ENCODE assay signal across 1 cellular context in the genomic region with DNA sequence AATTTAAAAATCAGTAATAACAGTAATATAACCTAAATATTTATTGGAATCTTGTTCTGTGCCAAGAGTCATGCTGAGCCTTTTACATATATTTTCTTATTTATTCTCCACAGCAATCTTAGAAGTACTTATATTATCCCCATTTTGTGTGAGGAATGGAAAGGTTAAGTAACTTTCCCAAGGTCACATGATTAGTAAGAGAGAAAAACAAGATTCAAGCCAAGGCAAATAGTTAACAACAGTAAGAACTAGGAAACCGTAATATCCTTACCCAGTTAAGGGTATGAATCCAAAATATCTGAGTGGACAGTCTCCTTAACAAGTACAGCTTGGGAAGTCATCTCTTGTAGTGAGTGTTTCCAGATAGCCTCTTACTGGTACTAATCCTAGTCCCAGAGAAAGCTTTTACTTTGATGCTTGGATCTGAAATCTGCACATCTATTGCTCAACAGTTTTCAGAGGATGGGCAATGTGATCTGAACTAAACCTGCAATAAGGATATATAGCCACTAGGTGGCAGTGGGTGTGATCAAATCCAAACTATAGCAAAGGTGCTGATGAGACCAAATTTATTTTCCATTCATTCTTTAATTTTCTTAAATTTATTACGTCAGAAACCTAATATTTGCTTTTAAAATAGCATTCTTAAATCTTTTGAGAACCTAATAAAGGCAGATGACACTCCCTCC.
TF ChIP-seq lines count a peak whose summit lies in the region.

No MANE protein-coding gene starts in this region.

TF ChIP-seq in GM23338, 12 proteins besides CTCF, POLR2A, EP300 and RAD21 (continued from another document):
- TF ChIP-seq, protein P1, sequence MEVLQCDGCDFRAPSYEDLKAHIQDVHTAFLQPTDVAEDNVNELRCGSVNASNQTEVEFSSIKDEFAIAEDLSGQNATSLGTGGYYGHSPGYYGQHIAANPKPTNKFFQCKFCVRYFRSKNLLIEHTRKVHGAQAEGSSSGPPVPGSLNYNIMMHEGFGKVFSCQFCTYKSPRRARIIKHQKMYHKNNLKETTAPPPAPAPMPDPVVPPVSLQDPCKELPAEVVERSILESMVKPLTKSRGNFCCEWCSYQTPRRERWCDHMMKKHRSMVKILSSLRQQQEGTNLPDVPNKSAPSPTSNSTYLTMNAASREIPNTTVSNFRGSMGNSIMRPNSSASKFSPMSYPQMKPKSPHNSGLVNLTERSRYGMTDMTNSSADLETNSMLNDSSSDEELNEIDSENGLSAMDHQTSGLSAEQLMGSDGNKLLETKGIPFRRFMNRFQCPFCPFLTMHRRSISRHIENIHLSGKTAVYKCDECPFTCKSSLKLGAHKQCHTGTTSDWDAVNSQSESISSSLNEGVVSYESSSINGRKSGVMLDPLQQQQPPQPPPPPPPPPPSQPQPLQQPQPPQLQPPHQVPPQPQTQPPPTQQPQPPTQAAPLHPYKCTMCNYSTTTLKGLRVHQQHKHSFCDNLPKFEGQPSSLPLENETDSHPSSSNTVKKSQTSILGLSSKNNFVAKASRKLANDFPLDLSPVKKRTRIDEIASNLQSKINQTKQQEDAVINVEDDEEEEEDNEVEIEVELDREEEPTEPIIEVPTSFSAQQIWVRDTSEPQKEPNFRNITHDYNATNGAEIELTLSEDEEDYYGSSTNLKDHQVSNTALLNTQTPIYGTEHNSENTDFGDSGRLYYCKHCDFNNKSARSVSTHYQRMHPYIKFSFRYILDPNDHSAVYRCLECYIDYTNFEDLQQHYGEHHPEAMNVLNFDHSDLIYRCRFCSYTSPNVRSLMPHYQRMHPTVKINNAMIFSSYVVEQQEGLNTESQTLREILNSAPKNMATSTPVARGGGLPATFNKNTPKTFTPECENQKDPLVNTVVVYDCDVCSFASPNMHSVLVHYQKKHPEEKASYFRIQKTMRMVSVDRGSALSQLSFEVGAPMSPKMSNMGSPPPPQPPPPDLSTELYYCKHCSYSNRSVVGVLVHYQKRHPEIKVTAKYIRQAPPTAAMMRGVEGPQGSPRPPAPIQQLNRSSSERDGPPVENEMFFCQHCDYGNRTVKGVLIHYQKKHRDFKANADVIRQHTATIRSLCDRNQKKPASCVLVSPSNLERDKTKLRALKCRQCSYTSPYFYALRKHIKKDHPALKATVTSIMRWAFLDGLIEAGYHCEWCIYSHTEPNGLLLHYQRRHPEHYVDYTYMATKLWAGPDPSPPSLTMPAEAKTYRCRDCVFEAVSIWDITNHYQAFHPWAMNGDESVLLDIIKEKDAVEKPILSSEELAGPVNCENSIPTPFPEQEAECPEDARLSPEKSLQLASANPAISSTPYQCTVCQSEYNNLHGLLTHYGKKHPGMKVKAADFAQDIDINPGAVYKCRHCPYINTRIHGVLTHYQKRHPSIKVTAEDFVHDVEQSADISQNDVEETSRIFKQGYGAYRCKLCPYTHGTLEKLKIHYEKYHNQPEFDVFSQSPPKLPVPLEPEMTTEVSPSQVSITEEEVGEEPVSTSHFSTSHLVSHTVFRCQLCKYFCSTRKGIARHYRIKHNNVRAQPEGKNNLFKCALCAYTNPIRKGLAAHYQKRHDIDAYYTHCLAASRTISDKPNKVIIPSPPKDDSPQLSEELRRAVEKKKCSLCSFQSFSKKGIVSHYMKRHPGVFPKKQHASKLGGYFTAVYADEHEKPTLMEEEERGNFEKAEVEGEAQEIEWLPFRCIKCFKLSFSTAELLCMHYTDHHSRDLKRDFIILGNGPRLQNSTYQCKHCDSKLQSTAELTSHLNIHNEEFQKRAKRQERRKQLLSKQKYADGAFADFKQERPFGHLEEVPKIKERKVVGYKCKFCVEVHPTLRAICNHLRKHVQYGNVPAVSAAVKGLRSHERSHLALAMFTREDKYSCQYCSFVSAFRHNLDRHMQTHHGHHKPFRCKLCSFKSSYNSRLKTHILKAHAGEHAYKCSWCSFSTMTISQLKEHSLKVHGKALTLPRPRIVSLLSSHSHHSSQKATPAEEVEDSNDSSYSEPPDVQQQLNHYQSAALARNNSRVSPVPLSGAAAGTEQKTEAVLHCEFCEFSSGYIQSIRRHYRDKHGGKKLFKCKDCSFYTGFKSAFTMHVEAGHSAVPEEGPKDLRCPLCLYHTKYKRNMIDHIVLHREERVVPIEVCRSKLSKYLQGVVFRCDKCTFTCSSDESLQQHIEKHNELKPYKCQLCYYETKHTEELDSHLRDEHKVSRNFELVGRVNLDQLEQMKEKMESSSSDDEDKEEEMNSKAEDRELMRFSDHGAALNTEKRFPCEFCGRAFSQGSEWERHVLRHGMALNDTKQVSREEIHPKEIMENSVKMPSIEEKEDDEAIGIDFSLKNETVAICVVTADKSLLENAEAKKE (CRISPR knock-in tag; IDR thresholded peaks at IDR 0.05), result no peak
- no peak for TF ChIP-seq ZNF114 (CRISPR knock-in tag; IDR thresholded peaks at IDR 0.05)
- TF ChIP-seq, protein P2, sequence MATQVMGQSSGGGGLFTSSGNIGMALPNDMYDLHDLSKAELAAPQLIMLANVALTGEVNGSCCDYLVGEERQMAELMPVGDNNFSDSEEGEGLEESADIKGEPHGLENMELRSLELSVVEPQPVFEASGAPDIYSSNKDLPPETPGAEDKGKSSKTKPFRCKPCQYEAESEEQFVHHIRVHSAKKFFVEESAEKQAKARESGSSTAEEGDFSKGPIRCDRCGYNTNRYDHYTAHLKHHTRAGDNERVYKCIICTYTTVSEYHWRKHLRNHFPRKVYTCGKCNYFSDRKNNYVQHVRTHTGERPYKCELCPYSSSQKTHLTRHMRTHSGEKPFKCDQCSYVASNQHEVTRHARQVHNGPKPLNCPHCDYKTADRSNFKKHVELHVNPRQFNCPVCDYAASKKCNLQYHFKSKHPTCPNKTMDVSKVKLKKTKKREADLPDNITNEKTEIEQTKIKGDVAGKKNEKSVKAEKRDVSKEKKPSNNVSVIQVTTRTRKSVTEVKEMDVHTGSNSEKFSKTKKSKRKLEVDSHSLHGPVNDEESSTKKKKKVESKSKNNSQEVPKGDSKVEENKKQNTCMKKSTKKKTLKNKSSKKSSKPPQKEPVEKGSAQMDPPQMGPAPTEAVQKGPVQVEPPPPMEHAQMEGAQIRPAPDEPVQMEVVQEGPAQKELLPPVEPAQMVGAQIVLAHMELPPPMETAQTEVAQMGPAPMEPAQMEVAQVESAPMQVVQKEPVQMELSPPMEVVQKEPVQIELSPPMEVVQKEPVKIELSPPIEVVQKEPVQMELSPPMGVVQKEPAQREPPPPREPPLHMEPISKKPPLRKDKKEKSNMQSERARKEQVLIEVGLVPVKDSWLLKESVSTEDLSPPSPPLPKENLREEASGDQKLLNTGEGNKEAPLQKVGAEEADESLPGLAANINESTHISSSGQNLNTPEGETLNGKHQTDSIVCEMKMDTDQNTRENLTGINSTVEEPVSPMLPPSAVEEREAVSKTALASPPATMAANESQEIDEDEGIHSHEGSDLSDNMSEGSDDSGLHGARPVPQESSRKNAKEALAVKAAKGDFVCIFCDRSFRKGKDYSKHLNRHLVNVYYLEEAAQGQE (IDR thresholded peaks at IDR 0.05; ENCODE audit: unreplicated experiment), result no peak
